1 cellular context compared by ENCODE assay signal in the genomic region with DNA sequence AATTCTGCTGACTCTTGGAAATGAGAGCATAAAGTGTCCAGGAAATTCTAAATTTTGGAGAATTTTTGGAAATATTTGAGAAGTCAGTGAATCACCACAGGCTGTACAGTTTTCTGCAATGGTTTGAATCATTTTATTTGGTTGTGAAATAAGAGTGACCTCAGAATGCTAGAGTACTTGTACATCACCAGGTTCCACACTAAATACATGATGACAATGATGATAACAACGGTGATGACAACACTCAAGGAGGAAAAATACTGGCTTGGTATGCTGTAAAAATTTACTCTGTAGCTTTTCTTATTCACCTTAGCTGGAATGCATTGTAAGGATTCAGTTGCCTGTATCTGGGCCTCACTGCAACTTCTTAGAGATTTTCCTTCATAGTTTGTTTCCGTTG.
TF ChIP-seq lines count a peak whose summit lies in the region.

No MANE protein-coding gene starts in this region.

TF ChIP-seq in HepG2, 621 proteins besides CTCF, POLR2A, EP300 and RAD21 (continued from another document):
- TF ChIP-seq SOX6 (IDR thresholded peaks at IDR 0.05) (no peak), SOX6 (CRISPR knock-in tag; IDR thresholded peaks at IDR 0.05) (no peak), KDM4B (CRISPR knock-in tag; IDR thresholded peaks at IDR 0.05) (no peak), ZNF766 (CRISPR knock-in tag; IDR thresholded peaks at IDR 0.05; ENCODE audit: borderline replicate concordance) (no peak), CREM (IDR thresholded peaks at IDR 0.05) (no peak), CREM (CRISPR knock-in tag; IDR thresholded peaks at IDR 0.05) (no peak)
- TF ChIP-seq, protein P1, sequence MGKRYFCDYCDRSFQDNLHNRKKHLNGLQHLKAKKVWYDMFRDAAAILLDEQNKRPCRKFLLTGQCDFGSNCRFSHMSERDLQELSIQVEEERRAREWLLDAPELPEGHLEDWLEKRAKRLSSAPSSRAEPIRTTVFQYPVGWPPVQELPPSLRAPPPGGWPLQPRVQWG (CRISPR knock-in tag; IDR thresholded peaks at IDR 0.05; ENCODE audit: borderline replicate concordance, low read depth): no peak
